In the genomic region with DNA sequence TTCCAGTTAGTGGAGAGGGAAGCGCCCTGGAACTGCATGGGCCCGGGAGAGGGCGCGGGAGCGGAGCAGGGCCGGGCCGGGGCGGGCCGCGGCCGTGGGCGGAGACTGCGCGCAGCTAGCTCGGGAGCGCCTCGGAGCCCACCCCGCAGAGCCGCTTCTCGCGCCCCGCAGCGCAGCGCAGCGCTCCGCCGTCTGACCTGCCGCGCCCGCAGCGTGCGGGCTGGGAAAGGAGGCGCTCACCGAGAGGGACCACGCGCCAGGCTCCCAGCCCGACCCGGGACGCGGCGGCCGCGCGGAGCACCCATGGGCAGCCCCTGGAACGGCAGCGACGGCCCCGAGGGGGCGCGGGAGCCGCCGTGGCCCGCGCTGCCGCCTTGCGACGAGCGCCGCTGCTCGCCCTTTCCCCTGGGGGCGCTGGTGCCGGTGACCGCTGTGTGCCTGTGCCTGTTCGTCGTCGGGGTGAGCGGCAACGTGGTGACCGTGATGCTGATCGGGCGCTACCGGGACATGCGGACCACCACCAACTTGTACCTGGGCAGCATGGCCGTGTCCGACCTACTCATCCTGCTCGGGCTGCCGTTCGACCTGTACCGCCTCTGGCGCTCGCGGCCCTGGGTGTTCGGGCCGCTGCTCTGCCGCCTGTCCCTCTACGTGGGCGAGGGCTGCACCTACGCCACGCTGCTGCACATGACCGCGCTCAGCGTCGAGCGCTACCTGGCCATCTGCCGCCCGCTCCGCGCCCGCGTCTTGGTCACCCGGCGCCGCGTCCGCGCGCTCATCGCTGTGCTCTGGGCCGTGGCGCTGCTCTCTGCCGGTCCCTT, we compare ENCODE assay signal across 8 cellular contexts. TPM values are rescaled to one million over a fixed set of nuclear protein-coding genes. Genes with fewer than 3 reads are reported as not detected.
DNase-seq lines count a peak whose midpoint lies in the region; ATAC-seq and TF ChIP-seq lines count a peak whose summit lies in the region.

A gene with protein sequence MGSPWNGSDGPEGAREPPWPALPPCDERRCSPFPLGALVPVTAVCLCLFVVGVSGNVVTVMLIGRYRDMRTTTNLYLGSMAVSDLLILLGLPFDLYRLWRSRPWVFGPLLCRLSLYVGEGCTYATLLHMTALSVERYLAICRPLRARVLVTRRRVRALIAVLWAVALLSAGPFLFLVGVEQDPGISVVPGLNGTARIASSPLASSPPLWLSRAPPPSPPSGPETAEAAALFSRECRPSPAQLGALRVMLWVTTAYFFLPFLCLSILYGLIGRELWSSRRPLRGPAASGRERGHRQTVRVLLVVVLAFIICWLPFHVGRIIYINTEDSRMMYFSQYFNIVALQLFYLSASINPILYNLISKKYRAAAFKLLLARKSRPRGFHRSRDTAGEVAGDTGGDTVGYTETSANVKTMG (plus strand): TSS at position 304 of the 821 bp plus-strand sequence. CDS start 0 bp downstream, at position 304.

- no peak for TF ChIP-seq CTCF in lung (IDR thresholded peaks at IDR 0.05; ENCODE audit: control extremely low read depth, extremely low read depth)

- ATAC-seq in Right ventricle myocardium inferior (peak; percentile 74), lung (ENCODE audit: insufficient read depth, low FRiP score) (peak; percentile 66), GM19455 (IDR thresholded peaks at IDR 0.05; ENCODE audit: unreplicated experiment) (no peak)
- peak; percentile 67 for ATAC-seq in stimulated activated naive CD8-positive, alpha-beta T cell treated with anti-CD3 and anti-CD28 coated beads, Interleukin-15, Interleukin-2, amounts not matched to agents 100 U/mL and 50 U/mL, for 24 hours

- peaks cover 0 to 7% of the 10 kb centered on the region in 2 donors for H3K9me3 ChIP-seq in lung (ENCODE audit: control insufficient read depth in 2 of 2, insufficient read depth in 1 of 2, low read length in 1 of 2)

- no peak within 1 kb of the TSS for H3K27ac ChIP-seq in lung (ENCODE audit: low read depth in 1 of 2, low read length in 1 of 2)

- peak; percentile 73 for DNase-seq in Right ventricle myocardium inferior (ENCODE audit: missing footprints)
- no peak for DNase-seq in cardiac septum (ENCODE audit: low spot score)
- peak; percentile 17 for DNase-seq in T-helper 9 cell
- peak; percentile 39 for DNase-seq in dermis blood vessel endothelial cell
- no peak for DNase-seq in lung (ENCODE audit: low spot score)
- DNase-seq in stimulated activated naive CD8-positive, alpha-beta T cell treated with anti-CD3 and anti-CD28 coated beads, Interleukin-15, Interleukin-2, amounts not matched to agents 100 U/mL and 50 U/mL, for 24 hours: peak; percentile 60
- no peak for DNase-seq in Ammon's horn (ENCODE audit: low spot score)

- 4 to 5% methylated on average over 76 to 111 of the region's 111 CpGs for WGBS in lung, 2 donors

- H3K4me1 ChIP-seq in lung (ENCODE audit: control insufficient read depth in 2 of 2, insufficient read depth in 2 of 2, low read length in 2 of 2): peaks cover 0 to 16% of the 10 kb centered on the region in 2 donors

- H3K36me3 ChIP-seq in lung (ENCODE audit: control insufficient read depth in 2 of 2, insufficient read depth in 2 of 2, low read length in 2 of 2): no peaks in the 10 kb centered on the region

- intact Hi-C loops in Right ventricle myocardium inferior (cut with DNase I): no loop called here
- intact Hi-C loops in cardiac septum (cut with DNase I): no loop called here

- H3K27me3 ChIP-seq in lung (ENCODE audit: control insufficient read depth, insufficient read depth): no peaks in the 10 kb centered on the region

- peak within 1 kb of the TSS; percentile 35 for H3K4me3 ChIP-seq in lung

RNA-seq across cellular contexts. Expression of the gene that starts here (rescaled TPM):
- total RNA-seq in Right ventricle myocardium inferior (not detected), cardiac septum (not detected), dermis blood vessel endothelial cell (not detected in 2 replicates), lung (not detected)
- under 1 TPM in 1 of 2 donors, not detected in 1; 0.02 TPM for polyA plus RNA-seq in lung

Comparison
In these comparisons a context has a peak if more than half of its experiments do, and no peak if none do; other contexts are left out.
1. Peak in DNase-seq and ATAC-seq in Right ventricle myocardium inferior; RNA of the gene not detected or under 1 TPM.
2. Peak in DNase-seq in dermis blood vessel endothelial cell; RNA of the gene not detected or under 1 TPM.
3. Peak in ATAC-seq and H3K4me3 ChIP-seq in lung; RNA of the gene not detected or under 1 TPM.
4. DNase-seq: peak in T-helper 9 cell (single experiment) and stimulated activated naive CD8-positive, alpha-beta T cell treated with anti-CD3 and anti-CD28 coated beads, Interleukin-15, Interleukin-2, amounts not matched to agents 100 U/mL and 50 U/mL, for 24 hours (single experiment); none in cardiac septum (single experiment), lung (single experiment) and Ammon's horn (single experiment).